In genomic region chr11:62542111-62542745, GRCh38 we compare ENCODE assay signal across 8 cellular contexts. TPM values are rescaled to one million over a fixed set of nuclear protein-coding genes. Genes with fewer than 3 reads are reported as not detected.
DNase-seq lines count a peak whose midpoint lies in the region; ATAC-seq and TF ChIP-seq lines count a peak whose summit lies in the region.

No MANE protein-coding gene starts in this region.

- ATAC-seq in naive B cell (ENCODE audit: low read depth in 2 of 2) (no peak), GM21737 (IDR thresholded peaks at IDR 0.05; ENCODE audit: unreplicated experiment) (no peak), HG03135 (IDR thresholded peaks at IDR 0.05; ENCODE audit: unreplicated experiment) (no peak)

- H3K4me2 ChIP-seq in BLaER1, result peak overlapping the region; percentile 66
- H3K4me2 ChIP-seq in mammary epithelial cell (ENCODE audit: insufficient read depth, low read depth, low read length), result peak overlapping the region; percentile 96

- CTCF ChIA-PET in mammary epithelial cell (lab: Charles Lee; ENCODE audit: low non-redundant PET), result interaction anchor here (0.6 to 3.1 kb wide), 5 partner anchors 19 to 257 kb away, joined by 4 to 42 read pairs (median 6); partner anchors contain the start of genes EEF1G and TUT1

- no TSS peak for BruUV-seq in mammary epithelial cell (replicated peaks; lab: Mats Ljungman, UMichigan)

- dilution Hi-C loops in mammary epithelial cell (cut with HindIII; ENCODE audit: low sequenced_read_pairs), result loop anchor here (5.0 kb wide), 1 partner anchor 45 kb away; no protein-coding TSS in a partner anchor

- peak overlapping the region; percentile 35 to 96 (median 88) for H3K4me3 Mint-ChIP-seq in naive B cell

- no peaks in the 10 kb centered on the region for H3K36me3 Mint-ChIP-seq in naive B cell

- 12% methylated on average over 5 of the region's 6 CpGs for WGBS in mammary epithelial cell (ENCODE audit: low coverage, missing lambda C conversion rate)

- H2AFZ ChIP-seq in mammary epithelial cell (ENCODE audit: low read depth, low read length), result no peak overlapping the region

- peaks cover 58% of the 10 kb centered on the region for H3K4me1 ChIP-seq in BLaER1
- H3K4me1 ChIP-seq in mammary epithelial cell (ENCODE audit: insufficient read depth, low read length), result peaks cover 55% of the 10 kb centered on the region

- DNase-seq in LNCaP clone FGC (ENCODE audit: low read depth), result no peak
- no peak for DNase-seq in mammary epithelial cell
- no peak for DNase-seq in naive B cell
- DNase-seq in A172 (ENCODE audit: low spot score), result no peak
- DNase-seq in stimulated activated CD4-positive, alpha-beta T cell treated with anti-CD3 and anti-CD28 coated beads, Interleukin-1b, Interleukin-23, amount 100 ng/mL, for 48 hours, result no peak

- H3K36me3 ChIP-seq in BLaER1 (no peaks in the 10 kb centered on the region), mammary epithelial cell (ENCODE audit: insufficient read depth, low read length) (peaks cover 2% of the 10 kb centered on the region)

- H3K9me3 ChIP-seq in BLaER1 (no peaks in the 10 kb centered on the region), mammary epithelial cell (replicated peaks; ENCODE audit: insufficient read depth, low read length) (no peaks in the 10 kb centered on the region)

- no peak overlapping the region for H3K9ac ChIP-seq in BLaER1
- H3K9ac ChIP-seq in mammary epithelial cell (ENCODE audit: insufficient read depth, low read length), result peak overlapping the region; percentile 87

- no peaks in the 10 kb centered on the region for H3K9me3 Mint-ChIP-seq in naive B cell

- peaks cover 66 to 77% (median 69%) of the 10 kb centered on the region in 3 donors for H3K4me1 Mint-ChIP-seq in naive B cell

- H3K4me3 ChIP-seq in BLaER1, result no peak overlapping the region
- peak overlapping the region; percentile 25; the same call in 1 of the 2 replicates for H3K4me3 ChIP-seq in LNCaP clone FGC (ENCODE audit: low read depth, low read length)
- H3K4me3 ChIP-seq in mammary epithelial cell (replicated peaks in 1 of 3; ENCODE audit: insufficient read depth in 1 of 3, low read depth in 2 of 3, low read length in 3 of 3), result peak overlapping the region; percentile 82 to 99 (median 91)

- peaks cover 40% of the 10 kb centered on the region for H4K20me1 ChIP-seq in BLaER1
- peaks cover 36% of the 10 kb centered on the region for H4K20me1 ChIP-seq in mammary epithelial cell (ENCODE audit: insufficient read depth, low read length)

- TF ChIP-seq CTCF in LNCaP clone FGC (IDR thresholded peaks at IDR 0.05; ENCODE audit: control insufficient read depth, extremely low read depth, insufficient read depth) (no peak), mammary epithelial cell (conservative IDR thresholded peaks at IDR 0.05 in 1 of 2, IDR thresholded peaks at IDR 0.05 in 1 of 2; ENCODE audit: extremely low read depth in 1 of 2, insufficient read depth in 1 of 2, low read depth in 1 of 2, low read length in 2 of 2) (no peak)

- H3K27me3 ChIP-seq in BLaER1 (peaks cover 48% of the 10 kb centered on the region), mammary epithelial cell (ENCODE audit: insufficient read depth, low read length) (no peaks in the 10 kb centered on the region)

- peaks cover 98% of the 10 kb centered on the region for H3K79me2 ChIP-seq in mammary epithelial cell (ENCODE audit: insufficient read depth, low read length)

- in situ Hi-C loops in mammary epithelial cell (cut with MboI; ENCODE audit: low sequenced_read_pairs in 2 of 2), result no loop called here

- intact Hi-C loops in mammary epithelial cell (cut with micrococcal nuclease), result loop anchor here (1.0 kb wide), 3 partner anchors 45 to 147 kb away; no protein-coding TSS in a partner anchor

- no peaks in the 10 kb centered on the region for H3K27me3 Mint-ChIP-seq in naive B cell

- H3K27ac ChIP-seq in BLaER1, result no peak overlapping the region
- peak overlapping the region; percentile 86 for H3K27ac ChIP-seq in mammary epithelial cell (ENCODE audit: insufficient read depth, low read depth, low read length)

- H3K27ac Mint-ChIP-seq in naive B cell, result peak overlapping the region; percentile 92 to 99 (median 96)

RNA-seq across cellular contexts. Expression of gene AHNAK, which starts 4.4 kb away (rescaled TPM):
- 100 to 1,000 TPM; 494 to 702 TPM for total RNA-seq in mammary epithelial cell
- polyA plus RNA-seq in mammary epithelial cell (130 TPM), naive B cell (ENCODE audit: low read depth in 6 of 6) (10 to 100 TPM in 5 of 6 donors, 1 to 10 TPM in 1; 2.0 to 45.3 (median 15.9) TPM)
- 1,418 TPM for polyA minus RNA-seq in mammary epithelial cell
- 298 and 391 TPM in 2 replicates for total RNA-seq in A172 (2014; rRNA removed; shearing (Covaris generic))

RNA-seq across cellular contexts. Expression of gene EEF1G, which starts 31.5 kb away (rescaled TPM):
- 1,000 to 10,000 TPM; 1,183 to 1,218 TPM for total RNA-seq in mammary epithelial cell
- polyA plus RNA-seq in mammary epithelial cell (1,634 TPM), naive B cell (ENCODE audit: low read depth in 6 of 6) (1,000 to 10,000 TPM; 1,313 to 1,862 (median 1,450) TPM)
- polyA minus RNA-seq in mammary epithelial cell, result 1,987 TPM
- 1,294 and 1,343 TPM in 2 replicates for total RNA-seq in A172 (2014; rRNA removed; shearing (Covaris generic))

RNA-seq across cellular contexts. Expression of gene TUT1, which starts 49.1 kb away (rescaled TPM):
- 10 to 100 TPM in 1 of 2 donors, 1 to 10 TPM in 1; 7.8 to 18.5 TPM for total RNA-seq in mammary epithelial cell
- polyA plus RNA-seq in mammary epithelial cell, result 12.2 TPM
- polyA minus RNA-seq in mammary epithelial cell, result 11.7 TPM
- 10 to 100 TPM; 12.7 to 20.8 (median 16.2) TPM for polyA plus RNA-seq in naive B cell (ENCODE audit: low read depth in 6 of 6)
- total RNA-seq in A172 (2014; rRNA removed; shearing (Covaris generic)), result 7.9 and 9.6 TPM in 2 replicates

RNA-seq across cellular contexts. Expression of gene MTA2, which starts 59.4 kb away (rescaled TPM):
- 100 to 1,000 TPM; 157 to 169 TPM for total RNA-seq in mammary epithelial cell
- polyA plus RNA-seq in mammary epithelial cell (39.3 TPM), naive B cell (ENCODE audit: low read depth in 6 of 6) (10 to 100 TPM in 5 of 6 donors, 1 to 10 TPM in 1; 3.4 to 27.5 (median 17.8) TPM)
- 227 TPM for polyA minus RNA-seq in mammary epithelial cell
- total RNA-seq in A172 (2014; rRNA removed; shearing (Covaris generic)), result 114 and 139 TPM in 2 replicates
